In genomic region chr6:111680013-111680712, GRCh38 we compare ENCODE assay signal across 17 cellular contexts.
DNase-seq lines count a peak whose midpoint lies in the region; ATAC-seq and TF ChIP-seq lines count a peak whose summit lies in the region.
"Had no signal": no experiment of that assay in that cellular context is flagged by ENCODE, and none has a peak within 500 bp of the region (broad histone marks: within the 10 kb centered on the region; RNA-seq: fewer than 3 reads in every experiment).

No MANE protein-coding gene starts in this region.

- peaks cover 78% of the 10 kb centered on the region for H3K36me3 ChIP-seq in CD4-positive, CD25-positive, alpha-beta regulatory T cell (ENCODE audit: control insufficient read depth, insufficient read depth, low read length)
- H3K36me3 ChIP-seq in left ventricle myocardium inferior (peaks cover 15% of the 10 kb centered on the region), psoas muscle (ENCODE audit: insufficient read depth in 1 of 2, low read depth in 1 of 2) (no peaks in the 10 kb centered on the region), right lobe of liver (no peaks in the 10 kb centered on the region)
- H3K36me3 ChIP-seq: uterus had no signal

- H3K4me3 Mint-ChIP-seq in CD4-positive, CD25-positive, alpha-beta regulatory T cell: peak overlapping the region in 1 of 4 donors; percentile 33
- H3K4me3 Mint-ChIP-seq in T-cell: no peak overlapping the region
- H3K4me3 Mint-ChIP-seq: activated CD4-positive, alpha-beta T cell treated with anti-CD3 and anti-CD28 coated beads, Interleukin-2, amount 10 ng/mL, durations not matched to agents 7 days and 5 days; GM23338; IgD-negative memory B cell had no signal

- no peak overlapping the region for H3K4me3 ChIP-seq in CD4-positive, CD25-positive, alpha-beta regulatory T cell (ENCODE audit: low read depth, low read length)
- H3K4me3 ChIP-seq in left ventricle myocardium inferior: no peak overlapping the region
- H3K4me3 ChIP-seq in psoas muscle: no peak overlapping the region
- H3K4me3 ChIP-seq in right lobe of liver: no peak overlapping the region
- H3K4me3 ChIP-seq: GM23338, uterus had no signal

- intact Hi-C loops in left ventricle myocardium inferior (cut with micrococcal nuclease) (no loop called here), psoas muscle (cut with DNase I) (no loop called here), right lobe of liver (cut with DNase I) (no loop called here)

- peaks cover 58% of the 10 kb centered on the region for H3K36me3 Mint-ChIP-seq in CD4-positive, CD25-positive, alpha-beta regulatory T cell
- H3K36me3 Mint-ChIP-seq in T-cell: peaks cover 65% of the 10 kb centered on the region

- TF ChIP-seq CTCF in left ventricle myocardium inferior (IDR thresholded peaks at IDR 0.05; ENCODE audit: borderline replicate concordance): no peak
- TF ChIP-seq CTCF in psoas muscle (IDR thresholded peaks at IDR 0.05): no peak
- TF ChIP-seq CTCF in right lobe of liver (IDR thresholded peaks at IDR 0.05): no peak

- CTCF ChIA-PET in T-cell (lab: Charles Lee): no interaction called here

- H3K27me3 ChIP-seq in CD4-positive, CD25-positive, alpha-beta regulatory T cell (ENCODE audit: control insufficient read depth, insufficient read depth, low read length): no peaks in the 10 kb centered on the region
- H3K27me3 ChIP-seq in left ventricle myocardium inferior (ENCODE audit: low read depth) (no peaks in the 10 kb centered on the region), psoas muscle (ENCODE audit: insufficient read depth in 3 of 3, low read length in 2 of 3) (no peaks in the 10 kb centered on the region), right lobe of liver (no peaks in the 10 kb centered on the region)
- H3K27me3 ChIP-seq: uterus had no signal

- peaks cover 18 to 90% (median 63%) of the 10 kb centered on the region in 4 donors for H3K4me1 Mint-ChIP-seq in CD4-positive, CD25-positive, alpha-beta regulatory T cell
- peaks cover 80 to 88% (median 84%) of the 10 kb centered on the region in 3 donors for H3K4me1 Mint-ChIP-seq in T-cell

- WGBS in psoas muscle, 3 donors: 73 to 82% (median 78%) methylated on average over 7 of the region's 7 CpGs
- 84% methylated on average over 7 of the region's 7 CpGs for WGBS in right lobe of liver (ENCODE audit: insufficient coverage, low coverage, low lambda C conversion rate, missing lambda C conversion rate)

- H3K9me3 Mint-ChIP-seq in CD4-positive, CD25-positive, alpha-beta regulatory T cell: no peaks in the 10 kb centered on the region
- H3K9me3 Mint-ChIP-seq in T-cell: no peaks in the 10 kb centered on the region
- H3K9me3 Mint-ChIP-seq: activated CD4-positive, alpha-beta T cell treated with anti-CD3 and anti-CD28 coated beads, Interleukin-2, amount 10 ng/mL, durations not matched to agents 7 days and 5 days; GM23338; IgD-negative memory B cell had no signal

- no peaks in the 10 kb centered on the region for H3K27me3 Mint-ChIP-seq in CD4-positive, CD25-positive, alpha-beta regulatory T cell
- no peaks in the 10 kb centered on the region for H3K27me3 Mint-ChIP-seq in T-cell
- H3K27me3 Mint-ChIP-seq: activated CD4-positive, alpha-beta T cell treated with anti-CD3 and anti-CD28 coated beads, Interleukin-2, amount 10 ng/mL, durations not matched to agents 7 days and 5 days; IgD-negative memory B cell had no signal

- H3K27ac Mint-ChIP-seq in CD4-positive, CD25-positive, alpha-beta regulatory T cell: peak overlapping the region; percentile 10 to 75 (median 69)
- peak overlapping the region; percentile 12 to 49 for H3K27ac Mint-ChIP-seq in T-cell
- H3K27ac Mint-ChIP-seq: activated CD4-positive, alpha-beta T cell treated with anti-CD3 and anti-CD28 coated beads, Interleukin-2, amount 10 ng/mL, durations not matched to agents 7 days and 5 days; GM23338 had no signal

- no peak overlapping the region for H3K27ac ChIP-seq in CD4-positive, CD25-positive, alpha-beta regulatory T cell (ENCODE audit: insufficient read depth, low read length, poor library complexity, severe bottlenecking)
- H3K27ac ChIP-seq in left ventricle myocardium inferior (replicated peaks) (peak overlapping the region; percentile 3), psoas muscle (no peak overlapping the region), right lobe of liver (peak overlapping the region in 1 of 3 donors; percentile 70)
- H3K27ac ChIP-seq: uterus had no signal

- no peak for DNase-seq in CD4-positive, CD25-positive, alpha-beta regulatory T cell
- DNase-seq in T-cell (no peak), left ventricle myocardium inferior (no peak), psoas muscle (no peak), HUDEP-2 (lab: John Stamatoyannopoulos, UW; ENCODE audit: unreplicated experiment in 76 of 76) (no peak), right lobe of liver (no peak)
- DNase-seq: activated CD4-positive, alpha-beta T cell treated with anti-CD3 and anti-CD28 coated beads, Interleukin-2, amount 10 ng/mL, durations not matched to agents 7 days and 5 days; activated T-cell treated with anti-CD3 and anti-CD28 coated beads, Interleukin-2, amount 50 U/mL, for 1 hour; amniotic stem cell; mammary epithelial cell; MM.1S; NCI-H146; NCI-H2227 treated with DMSO at 0.1 percent for 48 hours; uterus had no signal

- no peak for ATAC-seq in CD4-positive, CD25-positive, alpha-beta regulatory T cell (ENCODE audit: low read depth in 2 of 2)
- ATAC-seq in T-cell (replicated peaks in 1 of 4): no peak
- peak; percentile 47 to 70 (median 54) for ATAC-seq in psoas muscle
- no peak for ATAC-seq in right lobe of liver
- no peak for ATAC-seq in HG02840 (IDR thresholded peaks at IDR 0.05; ENCODE audit: low FRiP score, unreplicated experiment)
- ATAC-seq: GM23338 had no signal

- H3K4me1 ChIP-seq in CD4-positive, CD25-positive, alpha-beta regulatory T cell (ENCODE audit: control insufficient read depth, insufficient read depth, low read length, poor library complexity, severe bottlenecking): peaks cover 18% of the 10 kb centered on the region
- H3K4me1 ChIP-seq in left ventricle myocardium inferior: peaks cover 67% of the 10 kb centered on the region
- peaks cover 25% of the 10 kb centered on the region for H3K4me1 ChIP-seq in psoas muscle
- peaks cover 0 to 61% (median 22%) of the 10 kb centered on the region in 4 donors for H3K4me1 ChIP-seq in right lobe of liver

- no peaks in the 10 kb centered on the region for H3K9me3 ChIP-seq in CD4-positive, CD25-positive, alpha-beta regulatory T cell (ENCODE audit: control insufficient read depth in 2 of 2, low read length in 2 of 2)
- no peaks in the 10 kb centered on the region for H3K9me3 ChIP-seq in left ventricle myocardium inferior (replicated peaks)
- no peaks in the 10 kb centered on the region for H3K9me3 ChIP-seq in psoas muscle
- no peaks in the 10 kb centered on the region for H3K9me3 ChIP-seq in right lobe of liver
- H3K9me3 ChIP-seq: uterus had no signal

- no peak for TF ChIP-seq POLR2A in right lobe of liver (IDR thresholded peaks at IDR 0.05)

- POLR2A ChIA-PET in T-cell (lab: Charles Lee): interaction anchor here in 1 of 2 donors (0.5 to 0.6 kb wide), 2 partner anchors 363 to 481 kb away, joined by 4 to 7 read pairs; no protein-coding TSS in a partner anchor

Comparison
In these comparisons a context has a peak if more than half of its experiments do, and no peak if none do; other contexts are left out.
1. ATAC-seq: peak in psoas muscle (4 of 4); none in CD4-positive, CD25-positive, alpha-beta regulatory T cell (0 of 2), T-cell (0 of 4), right lobe of liver (0 of 4) and HG02840 (single experiment).